In the genomic region with DNA sequence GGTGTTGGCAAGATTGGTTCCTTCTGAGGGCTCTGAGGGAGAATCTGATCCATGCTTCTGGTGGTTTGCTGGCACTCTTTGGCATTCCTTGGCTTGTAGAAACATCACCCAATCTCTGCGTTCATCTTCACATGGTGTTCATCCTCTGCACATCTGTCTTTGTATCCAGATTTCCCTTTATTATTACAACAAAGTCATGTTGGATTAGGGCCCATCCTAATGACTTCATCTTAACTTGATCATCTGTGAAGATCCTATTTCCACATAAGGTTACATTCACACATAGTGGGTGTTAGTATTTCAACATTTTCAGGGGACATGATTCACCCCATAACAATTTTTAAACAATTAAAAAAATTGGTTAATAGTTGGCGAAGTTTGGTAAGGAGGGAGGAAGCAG, we compare ENCODE assay signal across 23 cellular contexts.
DNase-seq lines count a peak whose midpoint lies in the region; ATAC-seq, FAIRE-seq and TF ChIP-seq lines count a peak whose summit lies in the region.
"Had no signal": no experiment of that assay in that cellular context is flagged by ENCODE, and none has a peak within 500 bp of the region (broad histone marks: within the 10 kb centered on the region; RNA-seq: fewer than 3 reads in every experiment).

No MANE protein-coding gene starts in this region.

- H3K4me3 Mint-ChIP-seq in astrocyte (ENCODE audit: unreplicated experiment): no peak overlapping the region
- H3K4me3 Mint-ChIP-seq: activated B cell treated with CpG ODN at 0.5 μM for 24 hours; activated naive CD4-positive, alpha-beta T cell treated with anti-CD3 and anti-CD28 coated beads, Interleukin-2, amount 50 U/mL, for 24 hours; brain; CD8-positive, alpha-beta memory T cell; dendritic cell treated with granulocyte-macrophage colony-stimulating factor and Interleukin-4, amounts not matched to agents 40 ng/mL and 50 ng/mL, for 4 days had no signal

- no peaks in the 10 kb centered on the region for H3K9me3 Mint-ChIP-seq in astrocyte (ENCODE audit: unreplicated experiment)
- H3K9me3 Mint-ChIP-seq: activated B cell treated with CpG ODN at 0.5 μM for 24 hours; activated naive CD4-positive, alpha-beta T cell treated with anti-CD3 and anti-CD28 coated beads, Interleukin-2, amount 50 U/mL, for 24 hours; brain; CD8-positive, alpha-beta memory T cell; dendritic cell treated with granulocyte-macrophage colony-stimulating factor and Interleukin-4, amounts not matched to agents 40 ng/mL and 50 ng/mL, for 4 days had no signal

- no peaks in the 10 kb centered on the region for H3K4me1 Mint-ChIP-seq in astrocyte (ENCODE audit: low read depth, unreplicated experiment)
- H3K4me1 Mint-ChIP-seq: activated B cell treated with CpG ODN at 0.5 μM for 24 hours; activated naive CD4-positive, alpha-beta T cell treated with anti-CD3 and anti-CD28 coated beads, Interleukin-2, amount 50 U/mL, for 24 hours; brain; CD8-positive, alpha-beta memory T cell had no signal

- H3K36me3 Mint-ChIP-seq in astrocyte (ENCODE audit: low read depth, unreplicated experiment): no peaks in the 10 kb centered on the region
- H3K36me3 Mint-ChIP-seq: activated naive CD4-positive, alpha-beta T cell treated with anti-CD3 and anti-CD28 coated beads, Interleukin-2, amount 50 U/mL, for 24 hours; brain; CD8-positive, alpha-beta memory T cell had no signal

- H2AFZ ChIP-seq in GM23248 (no peak overlapping the region), astrocyte (ENCODE audit: low read depth, low read length) (no peak overlapping the region), parathyroid adenoma (peak overlapping the region; percentile 13)

- H3K36me3 ChIP-seq in GM23248 (ENCODE audit: low read depth) (no peaks in the 10 kb centered on the region), astrocyte (ENCODE audit: insufficient read depth, low read length) (no peaks in the 10 kb centered on the region), parathyroid adenoma (ENCODE audit: control insufficient read depth, insufficient read depth, low read length) (no peaks in the 10 kb centered on the region)
- H3K36me3 ChIP-seq: ovary, tibial nerve had no signal

- H3K4me2 ChIP-seq in GM23248 (ENCODE audit: unreplicated experiment) (no peak overlapping the region), astrocyte (ENCODE audit: low read length) (no peak overlapping the region), parathyroid adenoma (ENCODE audit: low read length) (no peak overlapping the region)

- peaks cover 12% of the 10 kb centered on the region; the same call in 1 of the 2 replicates for H3F3A ChIP-seq in GM23248 (ENCODE audit: insufficient read depth)

- H4K20me1 ChIP-seq in GM23248 (ENCODE audit: insufficient read depth): no peaks in the 10 kb centered on the region
- H4K20me1 ChIP-seq in astrocyte (ENCODE audit: insufficient read depth, low read length): no peaks in the 10 kb centered on the region

- ATAC-seq in HG02870 (IDR thresholded peaks at IDR 0.05; ENCODE audit: unreplicated experiment): no peak
- ATAC-seq: sciatic nerve had no signal

- 0 out of 2 replicates have a peak overlapping the region, but pooled peaks have one; percentile 1 for H3K27ac ChIP-seq in GM23248
- no peak overlapping the region for H3K27ac ChIP-seq in astrocyte (ENCODE audit: low read depth, low read length)
- H3K27ac ChIP-seq in parathyroid adenoma: no peak overlapping the region
- H3K27ac ChIP-seq: ovary, tibial nerve had no signal

- TF ChIP-seq CTCF in astrocyte (IDR thresholded peaks at IDR 0.05; ENCODE audit: insufficient read depth, low read depth, low read length): no peak
- no peak for TF ChIP-seq CTCF in fibroblast of mammary gland (conservative IDR thresholded peaks at IDR 0.05; ENCODE audit: control insufficient read depth, insufficient read depth, low read depth, low read length)
- no peak for TF ChIP-seq CTCF in parathyroid adenoma (IDR thresholded peaks at IDR 0.05)

- no peaks in the 10 kb centered on the region for H3K9me2 ChIP-seq in GM23248 (ENCODE audit: insufficient read depth)

- H3K4me3 ChIP-seq in GM23248 (no peak overlapping the region), astrocyte (ENCODE audit: insufficient read depth, low read depth, low read length) (no peak overlapping the region), fibroblast of mammary gland (ENCODE audit: control insufficient read depth, low read depth, low read length) (no peak overlapping the region), parathyroid adenoma (ENCODE audit: low read depth, low read length) (no peak overlapping the region)
- H3K4me3 ChIP-seq: lung, ovary, tibial nerve had no signal

- DNase-seq in GM23248 (peak; percentile 80), astrocyte (ENCODE audit: low read depth) (peak; percentile 63), fibroblast of mammary gland (ENCODE audit: low read depth) (peak; percentile 90), HuH-7 (ENCODE audit: low spot score) (no peak), GM19238 (ENCODE audit: insufficient read length, low spot score) (no peak), ureter (ENCODE audit: low spot score) (no peak)
- DNase-seq: activated B cell treated with CpG ODN at 0.5 μM for 24 hours; CD8-positive, alpha-beta memory T cell; DND-41; GOT3; NCI-H146; NCI-H2171 treated with DMSO at 0.1 percent for 48 hours; NCI-H774; ovary; stimulated activated naive CD4-positive, alpha-beta T cell had no signal

- H3K27me3 Mint-ChIP-seq in astrocyte (ENCODE audit: low read depth, unreplicated experiment): no peaks in the 10 kb centered on the region
- H3K27me3 Mint-ChIP-seq: activated B cell treated with CpG ODN at 0.5 μM for 24 hours; activated naive CD4-positive, alpha-beta T cell treated with anti-CD3 and anti-CD28 coated beads, Interleukin-2, amount 50 U/mL, for 24 hours; brain; dendritic cell treated with granulocyte-macrophage colony-stimulating factor and Interleukin-4, amounts not matched to agents 40 ng/mL and 50 ng/mL, for 4 days had no signal

- FAIRE-seq in astrocyte (lab: Jason Lieb, UNC): peak; percentile 43

- 1 to 6% methylated on average over 2 of the region's 2 CpGs for WGBS in GM23248 (ENCODE audit: low coverage in 1 of 2, low lambda C conversion rate in 2 of 2, missing lambda C conversion rate in 2 of 2), 2 experiments

- H3K79me2 ChIP-seq in GM23248 (ENCODE audit: insufficient read depth) (no peaks in the 10 kb centered on the region), astrocyte (ENCODE audit: insufficient read depth, low read length) (no peaks in the 10 kb centered on the region), parathyroid adenoma (no peaks in the 10 kb centered on the region)

- no peak overlapping the region for H3K9ac ChIP-seq in GM23248
- H3K9ac ChIP-seq in astrocyte (ENCODE audit: low read length): no peak overlapping the region
- H3K9ac ChIP-seq in parathyroid adenoma: no peak overlapping the region

- no peak overlapping the region for H3K27ac Mint-ChIP-seq in astrocyte (ENCODE audit: unreplicated experiment)
- H3K27ac Mint-ChIP-seq: activated B cell treated with CpG ODN at 0.5 μM for 24 hours; activated naive CD4-positive, alpha-beta T cell treated with anti-CD3 and anti-CD28 coated beads, Interleukin-2, amount 50 U/mL, for 24 hours; brain; CD8-positive, alpha-beta memory T cell; dendritic cell treated with granulocyte-macrophage colony-stimulating factor and Interleukin-4, amounts not matched to agents 40 ng/mL and 50 ng/mL, for 4 days had no signal

- no peaks in the 10 kb centered on the region for H3K9me3 ChIP-seq in GM23248 (ENCODE audit: low read depth)
- H3K9me3 ChIP-seq in astrocyte (ENCODE audit: insufficient read depth, low read depth, low read length): no peaks in the 10 kb centered on the region
- H3K9me3 ChIP-seq in parathyroid adenoma (ENCODE audit: control insufficient read depth, low read length): no peaks in the 10 kb centered on the region
- H3K9me3 ChIP-seq: ovary, tibial nerve had no signal

- H3K27me3 ChIP-seq in GM23248 (replicated peaks; ENCODE audit: insufficient read depth) (no peaks in the 10 kb centered on the region), astrocyte (ENCODE audit: insufficient read depth, low read length) (no peaks in the 10 kb centered on the region), parathyroid adenoma (ENCODE audit: control insufficient read depth, insufficient read depth, low read length) (no peaks in the 10 kb centered on the region)
- H3K27me3 ChIP-seq: ovary, tibial nerve had no signal

- H3K4me1 ChIP-seq in GM23248 (ENCODE audit: insufficient read depth): peaks cover 15% of the 10 kb centered on the region
- no peaks in the 10 kb centered on the region for H3K4me1 ChIP-seq in astrocyte (ENCODE audit: insufficient read depth, low read length)
- H3K4me1 ChIP-seq in parathyroid adenoma: no peaks in the 10 kb centered on the region
- H3K4me1 ChIP-seq: tibial nerve had no signal

- in situ Hi-C loops in GM23248 (cut with MboI): no loop called here

Comparison
In these comparisons a context has a peak if more than half of its experiments do, and no peak if none do; other contexts are left out.
1. DNase-seq: peak in GM23248 (single experiment), astrocyte (single experiment) and fibroblast of mammary gland (single experiment); none in HuH-7 (single experiment), GM19238 (single experiment) and ureter (single experiment).